ENCODE assay signal across 10 cellular contexts in genomic region chr2:70965506-70965905, GRCh38. TPM values are rescaled to one million over a fixed set of nuclear protein-coding genes. Genes with fewer than 3 reads are reported as not detected.
DNase-seq lines count a peak whose midpoint lies in the region; ATAC-seq and TF ChIP-seq lines count a peak whose summit lies in the region.
"Had no signal": no experiment of that assay in that cellular context is flagged by ENCODE, and none has a peak within 500 bp of the region (broad histone marks: within the 10 kb centered on the region; RNA-seq: fewer than 3 reads in every experiment).

No MANE protein-coding gene starts in this region.

- peaks cover 15% of the 10 kb centered on the region; the same call in 1 of the 2 replicates for H3K27me3 ChIP-seq in ACC112 (ENCODE audit: insufficient read depth, low read length)
- H3K27me3 ChIP-seq in IMR-90 (ENCODE audit: control insufficient read depth, insufficient read depth, low read length) = peaks cover 5% of the 10 kb centered on the region; the same call in 1 of the 2 replicates
- H3K27me3 ChIP-seq in breast epithelium = no peaks in the 10 kb centered on the region
- peaks cover 24% of the 10 kb centered on the region for H3K27me3 ChIP-seq in mononuclear cell (ENCODE audit: insufficient read depth, low read length)
- H3K27me3 ChIP-seq in MG63 = peaks cover 4% of the 10 kb centered on the region; the same call in 1 of the 2 replicates

- POLR2A ChIA-PET in IMR-90 (lab: Charles Lee; ENCODE audit: unreplicated experiment) = no interaction called here

- H2AFZ ChIP-seq in ACC112 (ENCODE audit: low read length, unreplicated experiment) (peak overlapping the region; percentile 84), IMR-90 (replicated peaks; ENCODE audit: low read length, poor library complexity) (peak overlapping the region; percentile 62)

- H2BK15ac ChIP-seq in IMR-90 (ENCODE audit: low read depth, low read length) = no peak overlapping the region

- H3K56ac ChIP-seq in IMR-90 (ENCODE audit: extremely low read depth, insufficient read depth, low read length) = no peak overlapping the region

- no peak overlapping the region for H3K18ac ChIP-seq in IMR-90 (ENCODE audit: low read depth, low read length)

- no peak for DNase-seq in IMR-90
- DNase-seq in breast epithelium (ENCODE audit: low spot score in 2 of 2) = peak in 1 of 2 donors; percentile 15
- DNase-seq in MG63 = no peak
- DNase-seq in C1 segment of cervical spinal cord (lab: John Stamatoyannopoulos, UW) = no peak
- DNase-seq: Caco-2, cerebellar nuclear complex had no signal

- no peak overlapping the region for H2BK20ac ChIP-seq in IMR-90 (ENCODE audit: low read depth, low read length)

- H4K91ac ChIP-seq in IMR-90 (ENCODE audit: insufficient read depth, low read depth, low read length) = no peak overlapping the region

- no peak overlapping the region for H3K27ac ChIP-seq in ACC112 (ENCODE audit: low read depth, low read length)
- H3K27ac ChIP-seq in IMR-90 (ENCODE audit: insufficient read depth, low read length) = no peak overlapping the region
- no peak overlapping the region for H3K27ac ChIP-seq in breast epithelium

- no peak overlapping the region for H2AK9ac ChIP-seq in IMR-90 (replicated peaks; ENCODE audit: low read depth, low read length, poor library complexity)

- H3K9me3 ChIP-seq in IMR-90 (ENCODE audit: control insufficient read depth, insufficient read depth, low read length) (no peaks in the 10 kb centered on the region), breast epithelium (no peaks in the 10 kb centered on the region), mononuclear cell (ENCODE audit: low read depth, low read length) (no peaks in the 10 kb centered on the region), MG63 (no peaks in the 10 kb centered on the region)
- H3K9me3 ChIP-seq: Caco-2 had no signal

- intact Hi-C loops in IMR-90 (cut with micrococcal nuclease) (loop anchor here (1.0 to 2.0 kb wide), 3 partner anchors 12 to 36 kb away; partner anchors contain the start of gene TEX261), breast epithelium (cut with DNase I; ENCODE audit: low total_unique reads) (no loop called here)

- no peak for TF ChIP-seq RAD21 in IMR-90 (IDR thresholded peaks at IDR 0.05; ENCODE audit: low read length)

- no peaks in the 10 kb centered on the region for H4K20me1 ChIP-seq in IMR-90 (ENCODE audit: insufficient read depth, low read length)

- WGBS in IMR-90 (ENCODE audit: extremely low coverage in 2 of 2, insufficient read length in 1 of 2), 2 experiments = 93% methylated on average over 8 of the region's 14 CpGs; no CpG with 5 or more reads in 1 of the 2 experiments

- H2BK5ac ChIP-seq in IMR-90 (ENCODE audit: low read depth, low read length, poor library complexity, severe bottlenecking) = no peak overlapping the region

- CTCF ChIA-PET in IMR-90 (lab: Yijun Ruan, JAX) = interaction anchor here (0.7 to 2.3 kb wide), 5 partner anchors 12 to 36 kb away, joined by 3 to 13 read pairs (median 5); partner anchors contain the start of gene ANKRD53

- H3K4me1 ChIP-seq in ACC112 (ENCODE audit: control insufficient read depth, insufficient read depth, low read length, unreplicated experiment) = peaks cover 3% of the 10 kb centered on the region
- no peaks in the 10 kb centered on the region for H3K4me1 ChIP-seq in IMR-90 (ENCODE audit: control insufficient read depth, insufficient read depth, low read length)
- no peaks in the 10 kb centered on the region for H3K4me1 ChIP-seq in breast epithelium
- peaks cover 10% of the 10 kb centered on the region for H3K4me1 ChIP-seq in mononuclear cell (ENCODE audit: insufficient read depth, low read length)
- H3K4me1 ChIP-seq: Caco-2 had no signal

- dilution Hi-C loops in IMR-90 (cut with HindIII; ENCODE audit: low sequenced_read_pairs, unreplicated experiment) = no loop called here

- ATAC-seq in IMR-90 (ENCODE audit: low read depth) = no peak
- ATAC-seq in HG03521 (IDR thresholded peaks at IDR 0.05; ENCODE audit: unreplicated experiment) = no peak
- no peak for ATAC-seq in HG03095 (IDR thresholded peaks at IDR 0.05; ENCODE audit: unreplicated experiment)

- H4K5ac ChIP-seq in IMR-90 (ENCODE audit: low read depth, low read length) = no peak overlapping the region

- no peaks in the 10 kb centered on the region for H3K9me1 ChIP-seq in IMR-90 (ENCODE audit: insufficient read depth, low read length)

- H3K79me2 ChIP-seq in ACC112 (ENCODE audit: control insufficient read depth, insufficient read depth, low read length, unreplicated experiment) = no peaks in the 10 kb centered on the region

- no peak overlapping the region for H2BK120ac ChIP-seq in IMR-90 (ENCODE audit: low read depth, low read length)

- no peak overlapping the region for H3K4me2 ChIP-seq in IMR-90 (ENCODE audit: low read depth, low read length)

- no TSS peak for BruUV-seq in IMR-90 (replicated peaks; lab: Mats Ljungman, UMichigan)

- no peak overlapping the region for H3K23ac ChIP-seq in IMR-90 (ENCODE audit: low read depth, low read length)

- no peak overlapping the region for H3K4ac ChIP-seq in IMR-90 (ENCODE audit: low read depth, low read length)

- no peaks in the 10 kb centered on the region for H3K79me1 ChIP-seq in IMR-90 (ENCODE audit: low read depth in 1 of 2, low read length in 2 of 2)

- in situ Hi-C loops in IMR-90 (cut with MboI; ENCODE audit: low sequenced_read_pairs) = no loop called here

- H3K14ac ChIP-seq in IMR-90 (replicated peaks; ENCODE audit: low read depth, low read length) = no peak overlapping the region

- TF ChIP-seq POLR2A in IMR-90 (IDR thresholded peaks at IDR 0.05; ENCODE audit: low read depth, low read length) = no peak
- no peak for TF ChIP-seq POLR2A in breast epithelium (IDR thresholded peaks at IDR 0.05)

- peak overlapping the region; percentile 94 for H3K4me3 ChIP-seq in ACC112 (ENCODE audit: low read depth, low read length)
- H3K4me3 ChIP-seq in IMR-90 (ENCODE audit: insufficient read depth, low read depth, low read length) = no peak overlapping the region
- peak overlapping the region in 2 of 3 donors; percentile 44 to 48 for H3K4me3 ChIP-seq in breast epithelium
- peak overlapping the region; percentile 33 for H3K4me3 ChIP-seq in mononuclear cell (ENCODE audit: low read length)
- no peak overlapping the region for H3K4me3 ChIP-seq in MG63

- H4K8ac ChIP-seq in IMR-90 (ENCODE audit: low read depth in 2 of 2, low read length in 2 of 2) = no peak overlapping the region

- TF ChIP-seq CTCF in IMR-90 (conservative IDR thresholded peaks at IDR 0.05; ENCODE audit: low read depth, low read length) (no peak), breast epithelium (IDR thresholded peaks at IDR 0.05) (no peak)

- no peak overlapping the region for H2AK5ac ChIP-seq in IMR-90 (ENCODE audit: low read depth, low read length)

- H3K9ac ChIP-seq in IMR-90 (ENCODE audit: low read depth, low read length) = no peak overlapping the region

- H3K36me3 ChIP-seq in ACC112 (ENCODE audit: insufficient read depth, low read length) (no peaks in the 10 kb centered on the region), IMR-90 (ENCODE audit: control insufficient read depth, insufficient read depth, low read length) (no peaks in the 10 kb centered on the region), breast epithelium (no peaks in the 10 kb centered on the region), MG63 (no peaks in the 10 kb centered on the region)

TF ChIP-seq in IMR-90, 13 proteins besides CTCF, POLR2A, EP300 and RAD21 (continues in another document):
- TF ChIP-seq MAZ (IDR thresholded peaks at IDR 0.05; ENCODE audit: borderline replicate concordance, low read depth, low read length) = no peak
- TF ChIP-seq CEBPB (IDR thresholded peaks at IDR 0.05; ENCODE audit: low read depth, low read length) = no peak
- TF ChIP-seq FOS (IDR thresholded peaks at IDR 0.05; ENCODE audit: low read depth, low read length) = no peak
- no peak for TF ChIP-seq USF2 (IDR thresholded peaks at IDR 0.05; ENCODE audit: low read depth, low read length)
- TF ChIP-seq RFX5 (IDR thresholded peaks at IDR 0.05; ENCODE audit: low read depth, low read length) = no peak
- TF ChIP-seq CHD1 (IDR thresholded peaks at IDR 0.05; ENCODE audit: low read depth, low read length) = no peak
- TF ChIP-seq NFE2L2 (IDR thresholded peaks at IDR 0.05; ENCODE audit: low read depth, low read length) = no peak

RNA-seq across cellular contexts. Expression of gene ANKRD53, which starts 12.9 kb away (rescaled TPM):
- total RNA-seq in IMR-90 (2012; rRNA removed) (0.54 and 0.56 TPM in 2 replicates), breast epithelium (1 to 10 TPM; 2.8 to 4.9 (median 3.2) TPM), mononuclear cell (0.10 TPM)
- polyA plus RNA-seq in IMR-90 (2012; rRNA removed) = 1.0 and 1.2 TPM in 2 replicates
- 1.8 and 2.6 TPM in 2 replicates for polyA plus RNA-seq in IMR-90 (2012; cell fraction: cytosol; rRNA removed)
- polyA plus RNA-seq in IMR-90 (2012; cell fraction: nucleus; rRNA removed; ENCODE audit: low replicate concordance) = 3.3 and 5.0 TPM in 2 replicates
- not detected in 2 replicates for total RNA-seq in MG63 (2014; rRNA removed; shearing (Covaris generic); ENCODE audit: low replicate concordance)

RNA-seq across cellular contexts. Expression of gene TEX261, which starts 29.2 kb away (rescaled TPM):
- total RNA-seq in IMR-90 (2012; rRNA removed) (26.3 and 31.1 TPM in 2 replicates), breast epithelium (10 to 100 TPM; 39.5 to 48.8 (median 40.0) TPM), mononuclear cell (16.7 TPM)
- 64.7 and 69.8 TPM in 2 replicates for polyA plus RNA-seq in IMR-90 (2012; rRNA removed)
- 200 and 230 TPM in 2 replicates for polyA plus RNA-seq in IMR-90 (2012; cell fraction: cytosol; rRNA removed)
- polyA plus RNA-seq in IMR-90 (2012; cell fraction: nucleus; rRNA removed; ENCODE audit: low replicate concordance) = 58.4 and 142 TPM in 2 replicates
- 39.8 and 78.4 TPM in 2 replicates for total RNA-seq in MG63 (2014; rRNA removed; shearing (Covaris generic); ENCODE audit: low replicate concordance)

RNA-seq across cellular contexts. Expression of gene ATP6V1B1, which starts 29.8 kb away (rescaled TPM):
- total RNA-seq in IMR-90 (2012; rRNA removed) = 0.28 TPM in 1 of 2 replicates, not detected in the other
- 1.3 and 1.4 TPM in 2 replicates for polyA plus RNA-seq in IMR-90 (2012; rRNA removed)
- polyA plus RNA-seq in IMR-90 (2012; cell fraction: cytosol; rRNA removed) = 0.51 TPM in 1 of 2 replicates, not detected in the other
- 17.8 and 20.6 TPM in 2 replicates for polyA plus RNA-seq in IMR-90 (2012; cell fraction: nucleus; rRNA removed; ENCODE audit: low replicate concordance)
- total RNA-seq in breast epithelium = 10 to 100 TPM in 1 of 3 donors, 1 to 10 TPM in 2; 1.8 to 38.2 (median 4.6) TPM
- not detected for total RNA-seq in mononuclear cell
- total RNA-seq in MG63 (2014; rRNA removed; shearing (Covaris generic); ENCODE audit: low replicate concordance) = not detected in 2 replicates

Comparison
In these comparisons a context has a peak if more than half of its experiments do, and no peak if none do; other contexts are left out.
1. H3K4me3 ChIP-seq: peak in ACC112 (single experiment), breast epithelium (2 of 3) and mononuclear cell (single experiment); none in IMR-90 (single experiment) and MG63 (single experiment).